In genomic region chr9:137551656-137552534, GRCh38 we compare ENCODE assay signal across 1 cellular context.
TF ChIP-seq lines count a peak whose summit lies in the region.

TSS of gene MRPL41 (plus strand) at chr9:137551879. CDS start at chr9:137552082, 203 bp downstream.

TF ChIP-seq in HepG2, 621 proteins besides CTCF, POLR2A, EP300 and RAD21 (continued from another document and continues in another):
- TF ChIP-seq ZNF503 (CRISPR knock-in tag; IDR thresholded peaks at IDR 0.05) (no peak), TOPORS (CRISPR knock-in tag; IDR thresholded peaks at IDR 0.05) (no peak), ZNF329 (CRISPR knock-in tag; IDR thresholded peaks at IDR 0.05; ENCODE audit: low read depth) (no peak), FIP1L1 (IDR thresholded peaks at IDR 0.05; ENCODE audit: borderline replicate concordance, insufficient read depth, low read depth, low read length) (no peak), CENPT (CRISPR knock-in tag; IDR thresholded peaks at IDR 0.05; ENCODE audit: low read depth) (no peak; the same call in 1 of the 2 replicates), ZNF513 (CRISPR knock-in tag; conservative IDR thresholded peaks at IDR 0.05) (no peak), SRSF9 (IDR thresholded peaks at IDR 0.05; ENCODE audit: borderline replicate concordance, insufficient read depth, low read depth, low read length, poor library complexity, severe bottlenecking) (no peak), MZF1 (CRISPR knock-in tag; IDR thresholded peaks at IDR 0.05; ENCODE audit: borderline replicate concordance) (no peak), ZBTB43 (CRISPR knock-in tag; conservative IDR thresholded peaks at IDR 0.05) (no peak), CSRNP1 (CRISPR knock-in tag; IDR thresholded peaks at IDR 0.05) (no peak), ZNF788 (CRISPR knock-in tag; IDR thresholded peaks at IDR 0.05; ENCODE audit: borderline replicate concordance) (no peak), AKNA (CRISPR knock-in tag; IDR thresholded peaks at IDR 0.05; ENCODE audit: borderline replicate concordance) (no peak), KLF11 (CRISPR knock-in tag; IDR thresholded peaks at IDR 0.05) (no peak), ZNF451 (CRISPR knock-in tag; IDR thresholded peaks at IDR 0.05) (no peak; the same call in 1 of the 2 replicates), PATZ1 (CRISPR knock-in tag; IDR thresholded peaks at IDR 0.05) (no peak), FOXK1 (CRISPR knock-in tag; IDR thresholded peaks at IDR 0.05; ENCODE audit: borderline replicate concordance, low read depth) (no peak), DZIP1 (CRISPR knock-in tag; IDR thresholded peaks at IDR 0.05) (no peak), PBX3 (CRISPR knock-in tag; IDR thresholded peaks at IDR 0.05; ENCODE audit: borderline replicate concordance) (no peak), ZBTB38 (CRISPR knock-in tag; IDR thresholded peaks at IDR 0.05) (0 out of 2 replicates have a peak, but pooled peaks have one; percentile 42), ATM (IDR thresholded peaks at IDR 0.05; ENCODE audit: borderline replicate concordance) (no peak), ZSCAN5A (CRISPR knock-in tag; IDR thresholded peaks at IDR 0.05; ENCODE audit: borderline replicate concordance) (no peak), ZNF576 (CRISPR knock-in tag; IDR thresholded peaks at IDR 0.05) (no peak), ZNF24 (IDR thresholded peaks at IDR 0.05) (no peak), HOXA3 (CRISPR knock-in tag; IDR thresholded peaks at IDR 0.05) (peak; percentile 37), ZNF230 (CRISPR knock-in tag; IDR thresholded peaks at IDR 0.05) (no peak; the same call in 1 of the 2 replicates), USF2 (IDR thresholded peaks at IDR 0.05; ENCODE audit: low read depth, low read length) (no peak), USF2 (CRISPR knock-in tag; IDR thresholded peaks at IDR 0.05; ENCODE audit: borderline replicate concordance) (no peak), MEF2D (CRISPR knock-in tag; IDR thresholded peaks at IDR 0.05) (no peak), NPAS2 (CRISPR knock-in tag; IDR thresholded peaks at IDR 0.05; ENCODE audit: borderline replicate concordance) (no peak), EHMT2 (IDR thresholded peaks at IDR 0.05; ENCODE audit: borderline replicate concordance, low read depth, low read length) (no peak), ZKSCAN1 (IDR thresholded peaks at IDR 0.05; ENCODE audit: low read length) (no peak), EED (CRISPR knock-in tag; IDR thresholded peaks at IDR 0.05) (no peak), FOXC1 (CRISPR knock-in tag; IDR thresholded peaks at IDR 0.05; ENCODE audit: borderline replicate concordance) (no peak), THAP7 (CRISPR knock-in tag; IDR thresholded peaks at IDR 0.05) (no peak)
